8 cellular contexts compared by ENCODE assay signal in genomic region chr4:145619639-145619996, GRCh38. TPM values are rescaled to one million over a fixed set of nuclear protein-coding genes. Genes with fewer than 3 reads are reported as not detected.
DNase-seq lines count a peak whose midpoint lies in the region; ATAC-seq, FAIRE-seq and TF ChIP-seq lines count a peak whose summit lies in the region.

No MANE protein-coding gene starts in this region.

- H3K27me3 ChIP-seq in Peyer's patch (no peaks in the 10 kb centered on the region), skeletal muscle tissue (ENCODE audit: control insufficient read depth in 3 of 3, insufficient read depth in 3 of 3, low read length in 3 of 3) (no peaks in the 10 kb centered on the region)

- H3K4me3 ChIP-seq in Peyer's patch (peak overlapping the region; percentile 65 to 87 (median 70)), iPS-11a (ENCODE audit: low read depth, low read length) (peak overlapping the region; percentile 92), skeletal muscle tissue (ENCODE audit: low read length in 3 of 3) (peak overlapping the region; percentile 91 to 96 (median 95))

- CTCF ChIA-PET in GM10248 (lab: Yijun Ruan, JAX): interaction anchor here (0.8 to 3.8 kb wide), 7 partner anchors 10 to 654 kb away, joined by 3 to 24 read pairs (median 4); no protein-coding TSS in a partner anchor

- H3K9me3 ChIP-seq in Peyer's patch (no peaks in the 10 kb centered on the region), skeletal muscle tissue (ENCODE audit: control insufficient read depth in 3 of 3, low read length in 3 of 3) (no peaks in the 10 kb centered on the region)

- peak; percentile 49 for FAIRE-seq in A204.1 (lab: Jason Lieb, UNC)

- DNase-seq in Peyer's patch (peak; percentile 36 to 85 (median 76)), amniotic epithelial cell (ENCODE audit: low read depth) (peak; percentile 42), GM10248 (ENCODE audit: extremely low spot score) (no peak)

- ATAC-seq in GM18519 (IDR thresholded peaks at IDR 0.05; ENCODE audit: low FRiP score, unreplicated experiment): peak; percentile 30
- ATAC-seq in HG03060 (IDR thresholded peaks at IDR 0.05; ENCODE audit: low read depth, unreplicated experiment): peak; percentile 37

- H3K9ac ChIP-seq in skeletal muscle tissue (ENCODE audit: low read depth in 1 of 3, low read length in 3 of 3): peak overlapping the region; percentile 95 to 99 (median 99)

- TF ChIP-seq POLR2A in Peyer's patch (IDR thresholded peaks at IDR 0.05): no peak

- TF ChIP-seq CTCF in Peyer's patch (IDR thresholded peaks at IDR 0.05): no peak
- TF ChIP-seq CTCF in GM10248 (IDR thresholded peaks at IDR 0.05; ENCODE audit: control extremely low read depth, extremely low read depth, low read depth, missing control alignments): no peak

- H3K4me1 ChIP-seq in Peyer's patch (peaks cover 0 to 12% (median 0%) of the 10 kb centered on the region in 4 donors), skeletal muscle tissue (ENCODE audit: control insufficient read depth in 3 of 3, insufficient read depth in 3 of 3, low read length in 3 of 3) (peaks cover 0 to 9% (median 0%) of the 10 kb centered on the region in 3 donors)

- POLR2A ChIA-PET in GM10248 (lab: Yijun Ruan, JAX): no interaction called here

- peak overlapping the region; percentile 93 to 96 (median 94) for H3K27ac ChIP-seq in Peyer's patch
- peak overlapping the region; percentile 97 for H3K27ac ChIP-seq in skeletal muscle tissue (ENCODE audit: low read depth, low read length)

- no peaks in the 10 kb centered on the region for H3K36me3 ChIP-seq in Peyer's patch
- no peaks in the 10 kb centered on the region for H3K36me3 ChIP-seq in skeletal muscle tissue (ENCODE audit: control insufficient read depth in 3 of 3, insufficient read depth in 3 of 3, low read length in 3 of 3)

RNA-seq across cellular contexts. Expression of gene MMAA, which starts 0.4 kb away (rescaled TPM):
- 10 to 100 TPM in 1 of 4 donors, 1 to 10 TPM in 3; 8.3 to 11.6 (median 9.0) TPM for total RNA-seq in Peyer's patch
- 3.7 TPM for total RNA-seq in skeletal muscle tissue
